1 cellular context compared by ENCODE assay signal in genomic region chr20:36070451-36070850, GRCh38.
TF ChIP-seq lines count a peak whose summit lies in the region.

No MANE protein-coding gene starts in this region.

TF ChIP-seq in HepG2, 621 proteins besides CTCF, POLR2A, EP300 and RAD21 (continued from another document and continues in another):
- TF ChIP-seq SMARCE1 (IDR thresholded peaks at IDR 0.05; ENCODE audit: borderline replicate concordance): no peak
- no peak for TF ChIP-seq SKIL (CRISPR knock-in tag; IDR thresholded peaks at IDR 0.05; ENCODE audit: borderline replicate concordance)
- no peak for TF ChIP-seq SIX1 (CRISPR knock-in tag; IDR thresholded peaks at IDR 0.05; ENCODE audit: borderline replicate concordance)
- TF ChIP-seq, protein P1, sequence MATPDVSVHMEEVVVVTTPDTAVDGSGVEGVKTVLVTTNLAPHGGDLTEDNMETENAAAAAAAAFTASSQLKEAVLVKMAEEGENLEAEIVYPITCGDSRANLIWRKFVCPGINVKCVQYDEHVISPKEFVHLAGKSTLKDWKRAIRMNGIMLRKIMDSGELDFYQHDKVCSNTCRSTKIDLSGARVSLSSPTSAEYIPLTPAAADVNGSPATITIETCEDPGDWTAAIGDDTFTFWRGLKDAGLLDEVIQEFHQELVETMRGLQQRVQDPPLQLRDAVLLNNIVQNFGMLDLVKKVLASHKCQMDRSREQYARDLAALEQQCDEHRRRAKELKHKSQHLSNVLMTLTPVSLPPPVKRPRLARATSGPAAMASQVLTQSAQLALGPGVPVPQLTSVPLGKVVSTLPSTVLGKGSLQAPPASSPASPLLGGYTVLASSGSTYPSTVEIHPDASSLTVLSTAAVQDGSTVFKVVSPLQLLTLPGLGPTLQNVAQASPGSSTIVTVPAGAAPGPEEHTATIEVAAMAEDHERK (CRISPR knock-in tag; IDR thresholded peaks at IDR 0.05; ENCODE audit: low read depth): no peak
- peak; percentile 36; the same call in 1 of the 2 replicates for TF ChIP-seq KDM2A (CRISPR knock-in tag; IDR thresholded peaks at IDR 0.05; ENCODE audit: borderline replicate concordance, low read depth)
- no peak for TF ChIP-seq ZNF232 (CRISPR knock-in tag; IDR thresholded peaks at IDR 0.05; ENCODE audit: borderline replicate concordance)
- no peak for TF ChIP-seq ARNT (IDR thresholded peaks at IDR 0.05)
- TF ChIP-seq, protein P2, sequence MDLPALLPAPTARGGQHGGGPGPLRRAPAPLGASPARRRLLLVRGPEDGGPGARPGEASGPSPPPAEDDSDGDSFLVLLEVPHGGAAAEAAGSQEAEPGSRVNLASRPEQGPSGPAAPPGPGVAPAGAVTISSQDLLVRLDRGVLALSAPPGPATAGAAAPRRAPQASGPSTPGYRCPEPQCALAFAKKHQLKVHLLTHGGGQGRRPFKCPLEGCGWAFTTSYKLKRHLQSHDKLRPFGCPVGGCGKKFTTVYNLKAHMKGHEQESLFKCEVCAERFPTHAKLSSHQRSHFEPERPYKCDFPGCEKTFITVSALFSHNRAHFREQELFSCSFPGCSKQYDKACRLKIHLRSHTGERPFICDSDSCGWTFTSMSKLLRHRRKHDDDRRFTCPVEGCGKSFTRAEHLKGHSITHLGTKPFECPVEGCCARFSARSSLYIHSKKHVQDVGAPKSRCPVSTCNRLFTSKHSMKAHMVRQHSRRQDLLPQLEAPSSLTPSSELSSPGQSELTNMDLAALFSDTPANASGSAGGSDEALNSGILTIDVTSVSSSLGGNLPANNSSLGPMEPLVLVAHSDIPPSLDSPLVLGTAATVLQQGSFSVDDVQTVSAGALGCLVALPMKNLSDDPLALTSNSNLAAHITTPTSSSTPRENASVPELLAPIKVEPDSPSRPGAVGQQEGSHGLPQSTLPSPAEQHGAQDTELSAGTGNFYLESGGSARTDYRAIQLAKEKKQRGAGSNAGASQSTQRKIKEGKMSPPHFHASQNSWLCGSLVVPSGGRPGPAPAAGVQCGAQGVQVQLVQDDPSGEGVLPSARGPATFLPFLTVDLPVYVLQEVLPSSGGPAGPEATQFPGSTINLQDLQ (CRISPR knock-in tag; IDR thresholded peaks at IDR 0.05): no peak
- TF ChIP-seq ELF1 (CRISPR knock-in tag; IDR thresholded peaks at IDR 0.05): no peak
- no peak for TF ChIP-seq ZNF264 (CRISPR knock-in tag; IDR thresholded peaks at IDR 0.05)
- TF ChIP-seq ZNF326 (CRISPR knock-in tag; IDR thresholded peaks at IDR 0.05; ENCODE audit: borderline replicate concordance): no peak
- TF ChIP-seq SALL2 (CRISPR knock-in tag; IDR thresholded peaks at IDR 0.05): no peak
- TF ChIP-seq IKZF4 (CRISPR knock-in tag; IDR thresholded peaks at IDR 0.05; ENCODE audit: borderline replicate concordance, low read depth, not compliant biosample characterization): no peak
- no peak for TF ChIP-seq ZBTB34 (CRISPR knock-in tag; IDR thresholded peaks at IDR 0.05)
- TF ChIP-seq KDM5B (CRISPR knock-in tag; IDR thresholded peaks at IDR 0.05; ENCODE audit: borderline replicate concordance): peak; percentile 55; the same call in 1 of the 2 replicates
- no peak for TF ChIP-seq NR3C1 (CRISPR knock-in tag; IDR thresholded peaks at IDR 0.05)
- TF ChIP-seq GZF1 (CRISPR knock-in tag; IDR thresholded peaks at IDR 0.05): no peak
- TF ChIP-seq ZNF251 (CRISPR knock-in tag; IDR thresholded peaks at IDR 0.05): no peak
- no peak for TF ChIP-seq RFX3 (CRISPR knock-in tag; IDR thresholded peaks at IDR 0.05)
- no peak for TF ChIP-seq ZBTB44 (CRISPR knock-in tag; IDR thresholded peaks at IDR 0.05)
- no peak for TF ChIP-seq ZMAT3 (CRISPR knock-in tag; conservative IDR thresholded peaks at IDR 0.05)
- TF ChIP-seq POLR2AphosphoS5 (IDR thresholded peaks at IDR 0.05; ENCODE audit: low read depth, low read length): no peak
- TF ChIP-seq CBFB (CRISPR knock-in tag; IDR thresholded peaks at IDR 0.05): no peak
- no peak for TF ChIP-seq ZNF136 (CRISPR knock-in tag; IDR thresholded peaks at IDR 0.05; ENCODE audit: low read depth)
- no peak for TF ChIP-seq ZHX1 (CRISPR knock-in tag; IDR thresholded peaks at IDR 0.05; ENCODE audit: low read depth)
- no peak for TF ChIP-seq NCOA5 (CRISPR knock-in tag; IDR thresholded peaks at IDR 0.05)
- TF ChIP-seq ZNF382 (CRISPR knock-in tag; IDR thresholded peaks at IDR 0.05; ENCODE audit: borderline replicate concordance): no peak
- TF ChIP-seq ZNF451 (CRISPR knock-in tag; IDR thresholded peaks at IDR 0.05): no peak; the same call in 1 of the 2 replicates
- no peak for TF ChIP-seq ZNF224 (CRISPR knock-in tag; IDR thresholded peaks at IDR 0.05)
- TF ChIP-seq ZNF260 (CRISPR knock-in tag; IDR thresholded peaks at IDR 0.05; ENCODE audit: borderline replicate concordance, low read depth): no peak
- TF ChIP-seq TFDP2 (CRISPR knock-in tag; IDR thresholded peaks at IDR 0.05): no peak
- TF ChIP-seq KDM4B (CRISPR knock-in tag; IDR thresholded peaks at IDR 0.05): no peak
- no peak for TF ChIP-seq RERE (CRISPR knock-in tag; IDR thresholded peaks at IDR 0.05; ENCODE audit: low read depth)
- peak; percentile 88 for TF ChIP-seq CEBPB (IDR thresholded peaks at IDR 0.05; ENCODE audit: borderline replicate concordance, low read depth, low read length)
- TF ChIP-seq HMG20B (CRISPR knock-in tag; conservative IDR thresholded peaks at IDR 0.05): no peak
- no peak for TF ChIP-seq SCMH1 (CRISPR knock-in tag; IDR thresholded peaks at IDR 0.05; ENCODE audit: borderline replicate concordance)
- TF ChIP-seq TP53 (CRISPR knock-in tag; conservative IDR thresholded peaks at IDR 0.05): no peak
- no peak; the same call in 1 of the 2 replicates for TF ChIP-seq ETV5 (CRISPR knock-in tag; IDR thresholded peaks at IDR 0.05; ENCODE audit: borderline replicate concordance)
- TF ChIP-seq, protein P3, sequence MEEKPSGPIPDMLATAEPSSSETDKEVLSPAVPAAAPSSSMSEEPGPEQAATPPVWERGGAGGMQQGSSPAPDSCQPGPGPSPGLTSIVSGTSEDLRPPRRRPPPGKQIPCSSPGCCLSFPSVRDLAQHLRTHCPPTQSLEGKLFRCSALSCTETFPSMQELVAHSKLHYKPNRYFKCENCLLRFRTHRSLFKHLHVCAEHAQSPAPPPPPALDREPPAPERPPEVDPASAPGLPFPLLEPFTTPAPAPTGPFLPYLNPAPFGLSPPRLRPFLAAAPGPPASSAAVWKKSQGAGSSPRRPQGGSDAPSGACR (CRISPR knock-in tag; IDR thresholded peaks at IDR 0.05): no peak
- TF ChIP-seq ZNF607 (CRISPR knock-in tag; IDR thresholded peaks at IDR 0.05; ENCODE audit: borderline replicate concordance): no peak
- TF ChIP-seq POGZ (CRISPR knock-in tag; IDR thresholded peaks at IDR 0.05): no peak
- no peak; the same call in 1 of the 2 replicates for TF ChIP-seq NFKB2 (CRISPR knock-in tag; IDR thresholded peaks at IDR 0.05; ENCODE audit: borderline replicate concordance)
- no peak for TF ChIP-seq ZNF616 (CRISPR knock-in tag; IDR thresholded peaks at IDR 0.05; ENCODE audit: low read depth)
- no peak for TF ChIP-seq ZNF747 (CRISPR knock-in tag; IDR thresholded peaks at IDR 0.05; ENCODE audit: borderline replicate concordance)
- no peak for TF ChIP-seq DNMT3B (CRISPR knock-in tag; conservative IDR thresholded peaks at IDR 0.05)
- TF ChIP-seq PHF21A (CRISPR knock-in tag; IDR thresholded peaks at IDR 0.05): no peak
- TF ChIP-seq ZSCAN30 (CRISPR knock-in tag; IDR thresholded peaks at IDR 0.05): no peak
